In genomic region chr10:124693801-124694416, GRCh38 we compare ENCODE assay signal across 10 cellular contexts. TPM values are rescaled to one million over a fixed set of nuclear protein-coding genes. Genes with fewer than 3 reads are reported as not detected.
DNase-seq lines count a peak whose midpoint lies in the region; ATAC-seq and TF ChIP-seq lines count a peak whose summit lies in the region.
"Had no signal": no experiment of that assay in that cellular context is flagged by ENCODE, and none has a peak within 500 bp of the region (broad histone marks: within the 10 kb centered on the region; RNA-seq: fewer than 3 reads in every experiment).

No MANE protein-coding gene starts in this region.

- no peak overlapping the region for H3K4me3 Mint-ChIP-seq in activated naive CD8-positive, alpha-beta T cell treated with anti-CD3 and anti-CD28 coated beads for 36 hours
- peak overlapping the region in 2 of 10 donors; percentile 23 to 55 for H3K4me3 Mint-ChIP-seq in naive thymus-derived CD4-positive, alpha-beta T cell
- H3K4me3 Mint-ChIP-seq in MCF 10A (ENCODE audit: unreplicated experiment), result no peak overlapping the region

- peaks cover 26% of the 10 kb centered on the region for H3K36me3 Mint-ChIP-seq in activated naive CD8-positive, alpha-beta T cell treated with anti-CD3 and anti-CD28 coated beads for 36 hours
- H3K36me3 Mint-ChIP-seq in naive thymus-derived CD4-positive, alpha-beta T cell, result peaks cover 14 to 60% (median 21%) of the 10 kb centered on the region in 5 donors
- peaks cover 60% of the 10 kb centered on the region for H3K36me3 Mint-ChIP-seq in MCF 10A (ENCODE audit: insufficient read depth, unreplicated experiment)

- H3K9me3 Mint-ChIP-seq in activated naive CD8-positive, alpha-beta T cell treated with anti-CD3 and anti-CD28 coated beads for 36 hours, result no peaks in the 10 kb centered on the region
- no peaks in the 10 kb centered on the region for H3K9me3 Mint-ChIP-seq in naive thymus-derived CD4-positive, alpha-beta T cell
- no peaks in the 10 kb centered on the region for H3K9me3 Mint-ChIP-seq in MCF 10A (ENCODE audit: unreplicated experiment)

- no peaks in the 10 kb centered on the region for H3K9me3 ChIP-seq in naive thymus-derived CD4-positive, alpha-beta T cell (ENCODE audit: control insufficient read depth in 2 of 3, low read length in 3 of 3)

- no TSS peak for BruUV-seq in MCF 10A (replicated peaks; lab: Mats Ljungman, UMichigan)

- no peak for TF ChIP-seq CTCF in MCF 10A (IDR thresholded peaks at IDR 0.05; ENCODE audit: unreplicated experiment)

- H3K27ac Mint-ChIP-seq in activated naive CD8-positive, alpha-beta T cell treated with anti-CD3 and anti-CD28 coated beads for 36 hours, result peak overlapping the region; percentile 65
- H3K27ac Mint-ChIP-seq in naive thymus-derived CD4-positive, alpha-beta T cell, result peak overlapping the region in 7 of 9 donors; percentile 8 to 93 (median 77)
- H3K27ac Mint-ChIP-seq in MCF 10A (ENCODE audit: low read depth, unreplicated experiment), result no peak overlapping the region

- peaks cover 0 to 4% (median 0%) of the 10 kb centered on the region in 3 experiments for H3K36me3 ChIP-seq in naive thymus-derived CD4-positive, alpha-beta T cell (ENCODE audit: control insufficient read depth in 2 of 3, insufficient read depth in 3 of 3, low read length in 3 of 3)

- CTCF ChIA-PET in naive thymus-derived CD4-positive, alpha-beta T cell (lab: Charles Lee), result interaction anchor here (1.1 to 1.6 kb wide), 2 partner anchors 9 to 30 kb away, joined by 3 read pairs; no protein-coding TSS in a partner anchor
- CTCF ChIA-PET in MCF 10A (lab: Yijun Ruan, JAX), result no interaction called here

- peaks cover 36 to 91% of the 10 kb centered on the region in 2 donors for H3K4me1 ChIP-seq in naive thymus-derived CD4-positive, alpha-beta T cell (ENCODE audit: control insufficient read depth in 2 of 2, insufficient read depth in 2 of 2, low read length in 2 of 2)
- H3K4me1 ChIP-seq: foreskin keratinocyte had no signal

- H3K4me1 Mint-ChIP-seq in activated naive CD8-positive, alpha-beta T cell treated with anti-CD3 and anti-CD28 coated beads for 36 hours, result peaks cover 72% of the 10 kb centered on the region
- peaks cover 49 to 72% (median 61%) of the 10 kb centered on the region in 7 donors for H3K4me1 Mint-ChIP-seq in naive thymus-derived CD4-positive, alpha-beta T cell
- peaks cover 8% of the 10 kb centered on the region for H3K4me1 Mint-ChIP-seq in MCF 10A (ENCODE audit: insufficient read depth, unreplicated experiment)

- no peak overlapping the region for H3K4me3 ChIP-seq in naive thymus-derived CD4-positive, alpha-beta T cell (ENCODE audit: low read length)

- DNase-seq in DMS53 treated with DMSO at 0.1 percent for 48 hours (lab: John Stamatoyannopoulos, UW; ENCODE audit: unreplicated experiment), result peak; percentile 1
- DNase-seq in activated naive CD8-positive, alpha-beta T cell treated with anti-CD3 and anti-CD28 coated beads for 36 hours, result no peak
- DNase-seq in naive thymus-derived CD4-positive, alpha-beta T cell, result no peak
- DNase-seq in stimulated activated CD4-positive, alpha-beta T cell treated with anti-CD3 and anti-CD28 coated beads, Interleukin-4, amount 100 ng/mL, for 24 hours, result no peak
- no peak for DNase-seq in central memory CD4-positive, alpha-beta T cell
- DNase-seq in MCF 10A (ENCODE audit: unreplicated experiment), result no peak

- no peaks in the 10 kb centered on the region for H3K27me3 Mint-ChIP-seq in activated naive CD8-positive, alpha-beta T cell treated with anti-CD3 and anti-CD28 coated beads for 36 hours
- no peaks in the 10 kb centered on the region for H3K27me3 Mint-ChIP-seq in naive thymus-derived CD4-positive, alpha-beta T cell
- no peaks in the 10 kb centered on the region for H3K27me3 Mint-ChIP-seq in MCF 10A (ENCODE audit: insufficient read depth, unreplicated experiment)

- intact Hi-C loops in naive thymus-derived CD4-positive, alpha-beta T cell (cut with micrococcal nuclease), result no loop called here
- intact Hi-C loops in MCF 10A (cut with micrococcal nuclease), result no loop called here

- POLR2A ChIA-PET in naive thymus-derived CD4-positive, alpha-beta T cell (lab: Charles Lee), result interaction anchor here (0.6 to 1.2 kb wide), 4 partner anchors 13 to 119 kb away, joined by 3 read pairs; no protein-coding TSS in a partner anchor
- POLR2A ChIA-PET in MCF 10A (lab: Yijun Ruan, JAX), result interaction anchor here (0.8 kb wide), 1 partner anchor 14 kb away, joined by 3 read pairs; no protein-coding TSS in a partner anchor

- no peak overlapping the region for H3K27ac ChIP-seq in naive thymus-derived CD4-positive, alpha-beta T cell (ENCODE audit: low read depth, low read length)
- H3K27ac ChIP-seq: foreskin keratinocyte, HL-60 had no signal

- ATAC-seq in HG03045 (IDR thresholded peaks at IDR 0.05; ENCODE audit: unreplicated experiment) (peak; percentile 35), HG02885 (IDR thresholded peaks at IDR 0.05; ENCODE audit: poor library complexity, unreplicated experiment) (no peak)
- ATAC-seq in naive thymus-derived CD4-positive, alpha-beta T cell, result no peak
- ATAC-seq: foreskin keratinocyte had no signal

- H3K27me3 ChIP-seq in naive thymus-derived CD4-positive, alpha-beta T cell (ENCODE audit: control insufficient read depth in 2 of 2, insufficient read depth in 2 of 2, low read length in 2 of 2), result no peaks in the 10 kb centered on the region
- H3K27me3 ChIP-seq: foreskin keratinocyte had no signal

RNA-seq across cellular contexts. Expression of gene FAM53B, which starts 50.3 kb away (rescaled TPM):
- 1 to 10 TPM; 8.7 to 9.6 TPM for total RNA-seq in activated naive CD8-positive, alpha-beta T cell treated with anti-CD3 and anti-CD28 coated beads for 36 hours
- 10 to 100 TPM; 25.5 to 51.5 (median 28.6) TPM for total RNA-seq in naive thymus-derived CD4-positive, alpha-beta T cell
- 10 to 100 TPM in 1 of 2 donors, 1 to 10 TPM in 1; 3.9 to 18.8 TPM for polyA plus RNA-seq in naive thymus-derived CD4-positive, alpha-beta T cell
- total RNA-seq in MCF 10A (2022), result 12.9 and 14.9 TPM in 2 replicates
